Comparison of ENCODE assay signal across 28 cellular contexts in the genomic region with DNA sequence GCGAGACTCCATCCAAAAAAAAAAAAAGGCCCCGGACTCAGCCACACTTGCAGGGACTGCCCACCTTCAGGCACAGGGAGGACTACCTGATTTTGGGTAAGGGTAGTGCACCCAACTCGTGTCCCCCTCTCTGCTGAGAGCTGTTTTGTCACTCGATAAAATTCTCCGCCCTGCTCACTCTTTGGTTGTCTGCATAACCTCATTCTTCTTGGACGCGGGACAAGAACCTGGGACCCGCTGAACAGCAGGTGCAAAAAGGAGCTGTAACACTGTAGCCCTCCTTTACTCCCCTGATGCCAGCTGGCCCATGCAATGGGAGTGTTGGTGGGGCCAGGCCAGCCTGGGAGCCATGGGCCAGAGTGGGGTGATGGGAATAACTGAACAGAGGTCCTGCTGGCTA. TPM values are rescaled to one million over a fixed set of nuclear protein-coding genes. Genes with fewer than 3 reads are reported as not detected.
"Had no signal": no experiment of that assay in that cellular context is flagged by ENCODE, and none has a peak within 500 bp of the region (broad histone marks: within the 10 kb centered on the region; RNA-seq: fewer than 3 reads in every experiment).

No MANE protein-coding gene starts in this region.

- H3K4me3 ChIP-seq: cardiac muscle cell, SJCRH30 had no signal

- ATAC-seq: activated T-helper 17 cell treated with anti-CD3 and anti-CD28 coated beads, Interleukin-2, amount 50 U/mL, for 72 hours; Panc1 had no signal

- H3K27ac ChIP-seq: brain microvascular endothelial cell, cardiac muscle cell, RWPE1, SJCRH30, VCaP had no signal

- H3K4me1 ChIP-seq: SJCRH30 had no signal

- H3K27me3 ChIP-seq: brain microvascular endothelial cell, cardiac muscle cell, SJCRH30 had no signal

- H3K9ac ChIP-seq: SK-N-SH had no signal

- H3K36me3 ChIP-seq: brain microvascular endothelial cell, cardiac muscle cell, SJCRH30 had no signal

- H3K9me3 ChIP-seq: SK-N-SH had no signal

- DNase-seq: activated CD4-positive, alpha-beta memory T cell treated with anti-CD3 and anti-CD28 coated beads, Interleukin-2, amount 10 ng/mL, durations not matched to agents 7 days and 5 days; activated CD4-positive, alpha-beta T cell treated with anti-CD3 and anti-CD28 coated beads, Interleukin-2, amount 10 ng/mL, durations not matched to agents 7 days and 5 days; activated CD4-positive, CD25-positive, alpha-beta regulatory T cell; activated gamma-delta T cell; activated naive CD4-positive, alpha-beta T cell treated with anti-CD3 and anti-CD28 coated beads, Interleukin-2, amount 10 ng/mL, durations not matched to agents 7 days and 5 days; activated naive CD8-positive, alpha-beta T cell treated with anti-CD3 and anti-CD28 coated beads for 36 hours; activated T-cell treated with anti-CD3 and anti-CD28 coated beads for 4 hours; activated T-cell treated with anti-CD3 and anti-CD28 coated beads, Interleukin-2, amount 50 U/mL, for 48 hours; brain microvascular endothelial cell; MV-4-11; NCI-H1930; NCI-H2107; NCI-H2227 treated with DMSO at 0.1 percent for 48 hours; NCI-H526; NCI-H774; OCI-M1; Right ventricle myocardium superior; SJCRH30; SK-N-SH; T-helper 1 cell had no signal

- H3K4me2 ChIP-seq: SK-N-SH had no signal

RNA-seq across cellular contexts. Expression of a gene that starts 10.6 kb away (rescaled TPM):
- total RNA-seq: activated CD4-positive, alpha-beta memory T cell treated with anti-CD3 and anti-CD28 coated beads, Interleukin-2, amount 10 ng/mL, durations not matched to agents 7 days and 5 days; activated T-helper 17 cell treated with anti-CD3 and anti-CD28 coated beads, Interleukin-2, amount 50 U/mL, for 72 hours; MCF 10A; NCI-H460; T-helper 2 cell treated with Interferon-gamma antibody and Interleukin-4, amounts not matched to agents 100 ng/mL and 5 ng/mL, for 36 hours had no signal
